ENCODE assay signal across 18 cellular contexts in the genomic region with DNA sequence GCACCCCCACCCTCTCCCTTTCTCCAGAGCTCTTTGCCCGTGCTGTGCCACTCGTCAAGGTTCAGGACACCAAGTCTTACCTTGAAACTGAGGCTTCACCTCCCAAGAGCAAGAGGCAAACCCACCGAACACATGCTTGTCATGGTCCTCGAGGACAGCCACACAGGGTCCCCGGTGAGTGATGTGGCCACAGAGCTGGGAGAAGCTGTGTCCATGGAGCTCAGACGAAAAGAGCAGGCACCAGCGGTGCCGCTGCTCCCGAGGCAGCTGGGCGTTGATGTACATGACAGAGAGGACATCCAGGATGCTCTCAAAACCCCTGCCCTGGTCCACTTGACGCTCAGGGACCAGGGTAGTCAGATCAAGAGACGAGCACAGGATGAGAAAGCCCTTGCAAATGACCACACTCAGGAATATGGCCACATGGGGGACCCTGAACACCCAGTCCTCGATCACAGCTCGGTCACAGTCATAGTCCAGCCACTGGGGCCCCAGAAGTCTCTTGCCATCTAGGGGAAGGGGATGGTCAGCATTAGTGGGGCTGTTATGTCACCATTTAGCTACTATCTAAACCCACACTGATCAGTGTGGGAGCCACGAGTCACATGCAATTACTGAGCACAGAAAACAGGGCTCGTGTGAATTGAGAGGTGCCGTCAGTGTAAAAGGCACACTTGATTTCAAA. TPM values are rescaled to one million over a fixed set of nuclear protein-coding genes. Genes with fewer than 3 reads are reported as not detected.
A peak's percentile ranks its signal among the peaks of the same experiment; 100 is the strongest.
DNase-seq lines count a peak whose midpoint lies in the region; ATAC-seq and TF ChIP-seq lines count a peak whose summit lies in the region.
"Had no signal": no experiment of that assay in that cellular context is flagged by ENCODE, and none has a peak within 500 bp of the region (broad histone marks: within the 10 kb centered on the region; RNA-seq: fewer than 3 reads in every experiment).

No MANE protein-coding gene starts in this region.

- H3K36me3 Mint-ChIP-seq in MCF 10A (ENCODE audit: insufficient read depth, unreplicated experiment): peaks cover 92% of the 10 kb centered on the region
- peaks cover 25% of the 10 kb centered on the region for H3K36me3 Mint-ChIP-seq in osteocyte (ENCODE audit: unreplicated experiment)

- CTCF ChIA-PET in MCF 10A (lab: Yijun Ruan, JAX): interaction anchor here (0.6 to 4.3 kb wide), 6 partner anchors 21 to 318 kb away, joined by 3 to 21 read pairs (median 3); no protein-coding TSS in a partner anchor
- CTCF ChIA-PET in PC-9 (lab: Charles Lee): no interaction called here

- no peak for TF ChIP-seq POLR2A in breast epithelium (IDR thresholded peaks at IDR 0.05)

- no peaks in the 10 kb centered on the region for H3K27me3 ChIP-seq in breast epithelium
- H3K27me3 ChIP-seq in colonic mucosa: no peaks in the 10 kb centered on the region
- no peaks in the 10 kb centered on the region for H3K27me3 ChIP-seq in PC-9 (ENCODE audit: insufficient read depth, low read depth)
- H3K27me3 ChIP-seq: BE2C had no signal

- H4K20me1 ChIP-seq in PC-9 (ENCODE audit: insufficient read depth): no peaks in the 10 kb centered on the region; the same call in 1 of the 2 replicates

- POLR2A ChIA-PET in MCF 10A (lab: Yijun Ruan, JAX) (interaction anchor here (2.0 kb wide), 1 partner anchor 10 kb away, joined by 6 read pairs; no protein-coding TSS in a partner anchor), PC-9 (lab: Charles Lee; ENCODE audit: unreplicated experiment) (no interaction called here)

- no peak overlapping the region for H3K9ac ChIP-seq in colonic mucosa (ENCODE audit: low read depth in 2 of 2, low read length in 2 of 2)

- H3K9me3 ChIP-seq in breast epithelium (no peaks in the 10 kb centered on the region), colonic mucosa (no peaks in the 10 kb centered on the region), PC-9 (ENCODE audit: insufficient read depth, low read depth) (no peaks in the 10 kb centered on the region)
- H3K9me3 ChIP-seq: A549, BE2C, HAP-1 had no signal

- H3K4me3 ChIP-seq in breast epithelium (no peak overlapping the region), colonic mucosa (no peak overlapping the region), PC-9 (no peak overlapping the region)
- H3K4me3 ChIP-seq: A549, HAP-1 had no signal

- no peak overlapping the region for H3K27ac Mint-ChIP-seq in MCF 10A (ENCODE audit: low read depth, unreplicated experiment)
- H3K27ac Mint-ChIP-seq in osteocyte (ENCODE audit: unreplicated experiment): no peak overlapping the region
- H3K27ac Mint-ChIP-seq: CD8-positive, alpha-beta T cell; HFFc6 had no signal

- H3K4me1 ChIP-seq in breast epithelium: no peaks in the 10 kb centered on the region
- no peaks in the 10 kb centered on the region for H3K4me1 ChIP-seq in colonic mucosa
- H3K4me1 ChIP-seq in PC-9 (replicated peaks; ENCODE audit: insufficient read depth): no peaks in the 10 kb centered on the region
- H3K4me1 ChIP-seq: A549, BE2C, HAP-1 had no signal

- H3K9me2 ChIP-seq in PC-9 (ENCODE audit: insufficient read depth): no peaks in the 10 kb centered on the region

- no peak overlapping the region for H3K27ac ChIP-seq in breast epithelium
- no peak overlapping the region for H3K27ac ChIP-seq in colonic mucosa
- no peak overlapping the region for H3K27ac ChIP-seq in PC-9
- H3K27ac ChIP-seq: A549, C4-2B had no signal

- no peaks in the 10 kb centered on the region for H3K36me3 ChIP-seq in breast epithelium
- peaks cover 5% of the 10 kb centered on the region for H3K36me3 ChIP-seq in colonic mucosa
- H3K36me3 ChIP-seq in PC-9 (ENCODE audit: low read depth): peaks cover 35% of the 10 kb centered on the region
- H3K36me3 ChIP-seq: BE2C, HAP-1 had no signal

- H3K27me3 Mint-ChIP-seq in MCF 10A (ENCODE audit: insufficient read depth, unreplicated experiment) (no peaks in the 10 kb centered on the region), osteocyte (ENCODE audit: unreplicated experiment) (no peaks in the 10 kb centered on the region)

- no peaks in the 10 kb centered on the region for H3F3A ChIP-seq in PC-9 (ENCODE audit: insufficient read depth, low read depth)

- intact Hi-C loops in breast epithelium (cut with DNase I; ENCODE audit: low total_unique reads) (loop anchor here (10.0 kb wide), 1 partner anchor 212 kb away; no protein-coding TSS in a partner anchor), MCF 10A (cut with micrococcal nuclease) (no loop called here), colonic mucosa (cut with DNase I) (loop anchor here (10.0 kb wide), 2 partner anchors 302 to 522 kb away; partner anchors contain the start of genes NECAB2 and TAF1C), PC-9 (cut with micrococcal nuclease; ENCODE audit: unreplicated experiment) (no loop called here)

- no peak overlapping the region for H2AFZ ChIP-seq in PC-9

- H3K4me3 Mint-ChIP-seq in MCF 10A (ENCODE audit: unreplicated experiment) (no peak overlapping the region), osteocyte (ENCODE audit: unreplicated experiment) (no peak overlapping the region)
- H3K4me3 Mint-ChIP-seq: CD8-positive, alpha-beta T cell; HFFc6 had no signal

- H3K79me2 ChIP-seq in PC-9 (ENCODE audit: low read depth): no peaks in the 10 kb centered on the region

- H3K4me1 Mint-ChIP-seq in MCF 10A (ENCODE audit: insufficient read depth, unreplicated experiment): no peaks in the 10 kb centered on the region
- peaks cover 11% of the 10 kb centered on the region for H3K4me1 Mint-ChIP-seq in osteocyte (ENCODE audit: unreplicated experiment)

- H3K9me3 Mint-ChIP-seq in MCF 10A (ENCODE audit: unreplicated experiment) (no peaks in the 10 kb centered on the region), osteocyte (ENCODE audit: unreplicated experiment) (no peaks in the 10 kb centered on the region)
- H3K9me3 Mint-ChIP-seq: CD8-positive, alpha-beta T cell; HFFc6 had no signal

- TF ChIP-seq CTCF in breast epithelium (IDR thresholded peaks at IDR 0.05) (no peak), MCF 10A (IDR thresholded peaks at IDR 0.05; ENCODE audit: unreplicated experiment) (no peak), colonic mucosa (IDR thresholded peaks at IDR 0.05) (no peak), osteocyte (IDR thresholded peaks at IDR 0.05) (no peak), PC-9 (conservative IDR thresholded peaks at IDR 0.05) (no peak)

- H3K4me2 ChIP-seq in PC-9: no peak overlapping the region
- H3K4me2 ChIP-seq: A549 had no signal

- no TSS peak for BruUV-seq in MCF 10A (replicated peaks; lab: Mats Ljungman, UMichigan)
- BruUV-seq in PC-9 (replicated peaks; lab: Mats Ljungman, UMichigan): no TSS peak

- DNase-seq in breast epithelium (ENCODE audit: low spot score in 2 of 2) (peak; percentile 7 to 24), MCF 10A (ENCODE audit: unreplicated experiment) (no peak), colonic mucosa (peak; percentile 14), osteocyte (ENCODE audit: extremely low spot score, unreplicated experiment) (peak; percentile 62), PC-9 (no peak), T-helper 2 cell (no peak)
- DNase-seq: BE2C, COR-L47, DMS153, DMS79 treated with DMSO at 0.1 percent for 48 hours, GDM1, GOT3, HFFc6 had no signal

- no peak for ATAC-seq in GM21786 (IDR thresholded peaks at IDR 0.05; ENCODE audit: unreplicated experiment)
- ATAC-seq: A549; CD8-positive, alpha-beta T cell had no signal

RNA-seq across cellular contexts. Expression of gene MEAK7, which starts 17.8 kb away (rescaled TPM):
- total RNA-seq in breast epithelium (10 to 100 TPM in 2 of 3 donors, 1 to 10 TPM in 1; 8.8 to 38.1 (median 17.4) TPM), MCF 10A (2022) (62.3 and 66.8 TPM in 2 replicates), colonic mucosa (10 to 100 TPM; 17.0 to 23.4 TPM), osteocyte (26.2 and 28.1 TPM in 2 replicates), PC-9 (2021) (73.4 and 74.6 TPM in 2 replicates)

Comparison
In these comparisons a context has a peak if more than half of its experiments do, and no peak if none do; other contexts are left out.
1. DNase-seq: peak in breast epithelium (2 of 2), colonic mucosa (single experiment) and osteocyte (single experiment); none in MCF 10A (single experiment), PC-9 (0 of 2) and T-helper 2 cell (0 of 5).
2. intact Hi-C loops: an anchor here in breast epithelium (10.0 kb wide) and colonic mucosa (10.0 kb wide); none called in MCF 10A and PC-9.